1 cellular context compared by ENCODE assay signal in the genomic region with DNA sequence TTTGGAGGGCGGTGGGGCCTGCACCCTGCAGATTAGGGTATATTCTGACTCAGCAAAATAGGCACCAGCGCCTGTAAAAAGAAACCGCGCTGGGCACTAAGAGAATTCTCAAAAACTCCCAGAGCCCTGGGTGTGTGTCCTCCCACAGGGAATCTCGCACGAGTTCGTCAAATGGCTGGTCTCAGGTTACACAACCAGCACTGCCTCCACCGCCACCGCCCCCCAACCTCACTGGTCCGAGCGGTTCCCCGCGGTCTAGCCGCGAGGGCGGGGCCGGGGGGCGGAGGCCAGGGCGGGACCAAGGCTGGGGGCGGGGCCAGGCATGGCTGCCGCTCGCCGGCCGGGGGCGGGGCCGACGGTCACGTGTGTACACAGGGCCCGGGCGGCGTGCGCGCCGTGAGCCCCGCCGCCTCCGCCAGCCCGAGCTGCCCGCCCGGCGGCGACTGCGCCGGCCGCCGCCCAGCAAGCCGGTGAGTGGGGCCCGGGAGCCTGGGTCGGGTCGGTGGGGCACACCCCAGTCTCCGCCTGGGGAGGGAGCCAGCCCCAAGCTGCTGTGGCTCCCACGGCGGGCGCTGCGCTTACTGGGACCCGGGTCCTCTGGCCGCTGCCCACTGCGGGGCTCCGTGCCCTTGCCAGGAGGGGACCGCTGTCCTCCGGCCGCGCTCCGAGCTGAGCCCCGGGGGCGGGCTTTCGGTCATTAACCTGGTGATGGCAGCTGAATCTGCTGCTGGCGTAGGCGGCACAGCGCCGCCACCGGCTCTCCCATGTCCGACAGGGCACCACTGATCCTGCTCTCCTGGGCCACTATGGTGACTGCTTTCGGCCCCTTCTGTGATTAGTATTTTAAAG.
TF ChIP-seq lines count a peak whose summit lies in the region.

A gene with protein sequence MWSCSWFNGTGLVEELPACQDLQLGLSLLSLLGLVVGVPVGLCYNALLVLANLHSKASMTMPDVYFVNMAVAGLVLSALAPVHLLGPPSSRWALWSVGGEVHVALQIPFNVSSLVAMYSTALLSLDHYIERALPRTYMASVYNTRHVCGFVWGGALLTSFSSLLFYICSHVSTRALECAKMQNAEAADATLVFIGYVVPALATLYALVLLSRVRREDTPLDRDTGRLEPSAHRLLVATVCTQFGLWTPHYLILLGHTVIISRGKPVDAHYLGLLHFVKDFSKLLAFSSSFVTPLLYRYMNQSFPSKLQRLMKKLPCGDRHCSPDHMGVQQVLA (plus strand): TSS at position 358 of the 849 bp plus-strand sequence. CDS start 12,970 bp downstream, outside the sequence.

TF ChIP-seq in HepG2, 621 proteins besides CTCF, POLR2A, EP300 and RAD21 (continued from another document and continues in another):
- TF ChIP-seq, protein P1, sequence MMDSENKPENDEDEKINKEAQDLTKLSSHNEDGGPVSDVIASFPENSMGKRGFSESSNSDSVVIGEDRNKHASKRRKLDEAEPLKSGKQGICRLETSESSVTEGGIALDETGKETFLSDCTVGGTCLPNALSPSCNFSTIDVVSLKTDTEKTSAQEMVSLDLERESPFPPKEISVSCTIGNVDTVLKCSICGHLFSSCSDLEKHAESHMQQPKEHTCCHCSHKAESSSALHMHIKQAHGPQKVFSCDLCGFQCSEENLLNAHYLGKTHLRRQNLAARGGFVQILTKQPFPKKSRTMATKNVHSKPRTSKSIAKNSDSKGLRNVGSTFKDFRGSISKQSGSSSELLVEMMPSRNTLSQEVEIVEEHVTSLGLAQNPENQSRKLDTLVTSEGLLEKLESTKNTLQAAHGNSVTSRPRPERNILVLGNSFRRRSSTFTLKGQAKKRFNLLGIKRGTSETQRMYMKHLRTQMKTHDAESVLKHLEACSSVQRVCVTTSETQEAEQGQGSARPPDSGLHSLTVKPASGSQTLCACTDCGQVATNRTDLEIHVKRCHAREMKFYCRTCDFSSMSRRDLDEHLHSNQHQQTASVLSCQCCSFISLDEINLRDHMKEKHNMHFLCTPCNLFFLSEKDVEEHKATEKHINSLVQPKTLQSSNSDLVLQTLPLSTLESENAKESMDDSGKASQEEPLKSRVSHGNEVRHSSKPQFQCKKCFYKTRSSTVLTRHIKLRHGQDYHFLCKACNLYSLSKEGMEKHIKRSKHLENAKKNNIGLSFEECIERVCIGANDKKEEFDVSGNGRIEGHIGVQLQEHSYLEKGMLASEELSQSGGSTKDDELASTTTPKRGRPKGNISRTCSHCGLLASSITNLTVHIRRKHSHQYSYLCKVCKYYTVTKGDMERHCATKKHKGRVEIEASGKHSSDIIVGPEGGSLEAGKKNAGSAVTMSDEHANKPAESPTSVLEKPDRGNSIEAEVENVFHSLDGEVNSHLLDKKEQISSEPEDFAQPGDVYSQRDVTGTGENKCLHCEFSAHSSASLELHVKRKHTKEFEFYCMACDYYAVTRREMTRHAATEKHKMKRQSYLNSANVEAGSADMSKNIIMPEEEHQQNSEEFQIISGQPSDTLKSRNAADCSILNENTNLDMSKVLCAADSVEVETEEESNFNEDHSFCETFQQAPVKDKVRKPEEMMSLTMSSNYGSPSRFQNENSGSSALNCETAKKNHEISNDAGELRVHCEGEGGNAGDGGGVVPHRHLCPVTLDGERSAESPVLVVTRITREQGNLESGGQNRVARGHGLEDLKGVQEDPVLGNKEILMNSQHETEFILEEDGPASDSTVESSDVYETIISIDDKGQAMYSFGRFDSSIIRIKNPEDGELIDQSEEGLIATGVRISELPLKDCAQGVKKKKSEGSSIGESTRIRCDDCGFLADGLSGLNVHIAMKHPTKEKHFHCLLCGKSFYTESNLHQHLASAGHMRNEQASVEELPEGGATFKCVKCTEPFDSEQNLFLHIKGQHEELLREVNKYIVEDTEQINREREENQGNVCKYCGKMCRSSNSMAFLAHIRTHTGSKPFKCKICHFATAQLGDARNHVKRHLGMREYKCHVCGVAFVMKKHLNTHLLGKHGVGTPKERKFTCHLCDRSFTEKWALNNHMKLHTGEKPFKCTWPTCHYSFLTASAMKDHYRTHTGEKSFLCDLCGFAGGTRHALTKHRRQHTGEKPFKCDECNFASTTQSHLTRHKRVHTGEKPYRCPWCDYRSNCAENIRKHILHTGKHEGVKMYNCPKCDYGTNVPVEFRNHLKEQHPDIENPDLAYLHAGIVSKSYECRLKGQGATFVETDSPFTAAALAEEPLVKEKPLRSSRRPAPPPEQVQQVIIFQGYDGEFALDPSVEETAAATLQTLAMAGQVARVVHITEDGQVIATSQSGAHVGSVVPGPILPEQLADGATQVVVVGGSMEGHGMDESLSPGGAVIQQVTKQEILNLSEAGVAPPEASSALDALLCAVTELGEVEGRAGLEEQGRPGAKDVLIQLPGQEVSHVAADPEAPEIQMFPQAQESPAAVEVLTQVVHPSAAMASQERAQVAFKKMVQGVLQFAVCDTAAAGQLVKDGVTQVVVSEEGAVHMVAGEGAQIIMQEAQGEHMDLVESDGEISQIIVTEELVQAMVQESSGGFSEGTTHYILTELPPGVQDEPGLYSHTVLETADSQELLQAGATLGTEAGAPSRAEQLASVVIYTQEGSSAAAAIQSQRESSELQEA (CRISPR knock-in tag; IDR thresholded peaks at IDR 0.05; ENCODE audit: not compliant biosample characterization): no peak
- TF ChIP-seq, protein P2, sequence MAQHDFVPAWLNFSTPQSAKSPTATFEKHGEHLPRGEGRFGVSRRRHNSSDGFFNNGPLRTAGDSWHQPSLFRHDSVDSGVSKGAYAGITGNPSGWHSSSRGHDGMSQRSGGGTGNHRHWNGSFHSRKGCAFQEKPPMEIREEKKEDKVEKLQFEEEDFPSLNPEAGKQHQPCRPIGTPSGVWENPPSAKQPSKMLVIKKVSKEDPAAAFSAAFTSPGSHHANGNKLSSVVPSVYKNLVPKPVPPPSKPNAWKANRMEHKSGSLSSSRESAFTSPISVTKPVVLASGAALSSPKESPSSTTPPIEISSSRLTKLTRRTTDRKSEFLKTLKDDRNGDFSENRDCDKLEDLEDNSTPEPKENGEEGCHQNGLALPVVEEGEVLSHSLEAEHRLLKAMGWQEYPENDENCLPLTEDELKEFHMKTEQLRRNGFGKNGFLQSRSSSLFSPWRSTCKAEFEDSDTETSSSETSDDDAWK (CRISPR knock-in tag; IDR thresholded peaks at IDR 0.05): no peak
- no peak for TF ChIP-seq MTA3 (CRISPR knock-in tag; IDR thresholded peaks at IDR 0.05)
- peak; percentile 19; the same call in 1 of the 2 replicates for TF ChIP-seq FOSL2 (CRISPR knock-in tag; IDR thresholded peaks at IDR 0.05)
- TF ChIP-seq NFE2L2 (IDR thresholded peaks at IDR 0.05; ENCODE audit: low read length): peak; percentile 75
- TF ChIP-seq STAG1 (CRISPR knock-in tag; IDR thresholded peaks at IDR 0.05): peak; percentile 41
- no peak for TF ChIP-seq SMARCE1 (IDR thresholded peaks at IDR 0.05; ENCODE audit: borderline replicate concordance)
- TF ChIP-seq, protein P3, sequence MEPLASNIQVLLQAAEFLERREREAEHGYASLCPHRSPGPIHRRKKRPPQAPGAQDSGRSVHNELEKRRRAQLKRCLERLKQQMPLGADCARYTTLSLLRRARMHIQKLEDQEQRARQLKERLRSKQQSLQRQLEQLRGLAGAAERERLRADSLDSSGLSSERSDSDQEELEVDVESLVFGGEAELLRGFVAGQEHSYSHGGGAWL (CRISPR knock-in tag; IDR thresholded peaks at IDR 0.05): no peak
- no peak for TF ChIP-seq NFE2 (CRISPR knock-in tag; IDR thresholded peaks at IDR 0.05)
- TF ChIP-seq SNRNP70 (IDR thresholded peaks at IDR 0.05; ENCODE audit: low read depth, low read length): no peak
- TF ChIP-seq HNF4A (CRISPR knock-in tag; IDR thresholded peaks at IDR 0.05): no peak
- TF ChIP-seq ZNF766 (CRISPR knock-in tag; IDR thresholded peaks at IDR 0.05; ENCODE audit: borderline replicate concordance): peak; percentile 50; the same call in 1 of the 2 replicates
- TF ChIP-seq SNAI1 (CRISPR knock-in tag; IDR thresholded peaks at IDR 0.05; ENCODE audit: borderline replicate concordance): 0 out of 2 replicates have a peak, but pooled peaks have one; percentile 28
- no peak for TF ChIP-seq TCF12 (IDR thresholded peaks at IDR 0.05)
- TF ChIP-seq TCF12 (CRISPR knock-in tag; IDR thresholded peaks at IDR 0.05): no peak
- no peak for TF ChIP-seq MED1 (CRISPR knock-in tag; IDR thresholded peaks at IDR 0.05)
- TF ChIP-seq, protein P4, sequence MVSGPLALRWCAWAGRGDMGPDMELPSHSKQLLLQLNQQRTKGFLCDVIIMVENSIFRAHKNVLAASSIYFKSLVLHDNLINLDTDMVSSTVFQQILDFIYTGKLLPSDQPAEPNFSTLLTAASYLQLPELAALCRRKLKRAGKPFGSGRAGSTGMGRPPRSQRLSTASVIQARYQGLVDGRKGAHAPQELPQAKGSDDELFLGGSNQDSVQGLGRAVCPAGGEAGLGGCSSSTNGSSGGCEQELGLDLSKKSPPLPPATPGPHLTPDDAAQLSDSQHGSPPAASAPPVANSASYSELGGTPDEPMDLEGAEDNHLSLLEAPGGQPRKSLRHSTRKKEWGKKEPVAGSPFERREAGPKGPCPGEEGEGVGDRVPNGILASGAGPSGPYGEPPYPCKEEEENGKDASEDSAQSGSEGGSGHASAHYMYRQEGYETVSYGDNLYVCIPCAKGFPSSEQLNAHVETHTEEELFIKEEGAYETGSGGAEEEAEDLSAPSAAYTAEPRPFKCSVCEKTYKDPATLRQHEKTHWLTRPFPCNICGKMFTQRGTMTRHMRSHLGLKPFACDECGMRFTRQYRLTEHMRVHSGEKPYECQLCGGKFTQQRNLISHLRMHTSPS (CRISPR knock-in tag; IDR thresholded peaks at IDR 0.05; ENCODE audit: low read depth): no peak
- TF ChIP-seq, protein P5, sequence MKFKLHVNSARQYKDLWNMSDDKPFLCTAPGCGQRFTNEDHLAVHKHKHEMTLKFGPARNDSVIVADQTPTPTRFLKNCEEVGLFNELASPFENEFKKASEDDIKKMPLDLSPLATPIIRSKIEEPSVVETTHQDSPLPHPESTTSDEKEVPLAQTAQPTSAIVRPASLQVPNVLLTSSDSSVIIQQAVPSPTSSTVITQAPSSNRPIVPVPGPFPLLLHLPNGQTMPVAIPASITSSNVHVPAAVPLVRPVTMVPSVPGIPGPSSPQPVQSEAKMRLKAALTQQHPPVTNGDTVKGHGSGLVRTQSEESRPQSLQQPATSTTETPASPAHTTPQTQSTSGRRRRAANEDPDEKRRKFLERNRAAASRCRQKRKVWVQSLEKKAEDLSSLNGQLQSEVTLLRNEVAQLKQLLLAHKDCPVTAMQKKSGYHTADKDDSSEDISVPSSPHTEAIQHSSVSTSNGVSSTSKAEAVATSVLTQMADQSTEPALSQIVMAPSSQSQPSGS (CRISPR knock-in tag; IDR thresholded peaks at IDR 0.05): no peak
- TF ChIP-seq SAP130 (CRISPR knock-in tag; IDR thresholded peaks at IDR 0.05; ENCODE audit: low read depth): peak; percentile 64
- TF ChIP-seq MEF2D (CRISPR knock-in tag; IDR thresholded peaks at IDR 0.05): no peak
- TF ChIP-seq DMAP1 (CRISPR knock-in tag; IDR thresholded peaks at IDR 0.05): peak; percentile 11; the same call in 1 of the 2 replicates
- peak; percentile 74; the same call in 1 of the 2 replicates for TF ChIP-seq CEBPG (CRISPR knock-in tag; IDR thresholded peaks at IDR 0.05)
- no peak for TF ChIP-seq KAT7 (CRISPR knock-in tag; IDR thresholded peaks at IDR 0.05; ENCODE audit: borderline replicate concordance)
- peak; percentile 67 for TF ChIP-seq ZFX (CRISPR knock-in tag; IDR thresholded peaks at IDR 0.05; ENCODE audit: low read depth)
- TF ChIP-seq, protein P6, sequence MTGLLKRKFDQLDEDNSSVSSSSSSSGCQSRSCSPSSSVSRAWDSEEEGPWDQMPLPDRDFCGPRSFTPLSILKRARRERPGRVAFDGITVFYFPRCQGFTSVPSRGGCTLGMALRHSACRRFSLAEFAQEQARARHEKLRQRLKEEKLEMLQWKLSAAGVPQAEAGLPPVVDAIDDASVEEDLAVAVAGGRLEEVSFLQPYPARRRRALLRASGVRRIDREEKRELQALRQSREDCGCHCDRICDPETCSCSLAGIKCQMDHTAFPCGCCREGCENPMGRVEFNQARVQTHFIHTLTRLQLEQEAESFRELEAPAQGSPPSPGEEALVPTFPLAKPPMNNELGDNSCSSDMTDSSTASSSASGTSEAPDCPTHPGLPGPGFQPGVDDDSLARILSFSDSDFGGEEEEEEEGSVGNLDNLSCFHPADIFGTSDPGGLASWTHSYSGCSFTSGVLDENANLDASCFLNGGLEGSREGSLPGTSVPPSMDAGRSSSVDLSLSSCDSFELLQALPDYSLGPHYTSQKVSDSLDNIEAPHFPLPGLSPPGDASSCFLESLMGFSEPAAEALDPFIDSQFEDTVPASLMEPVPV (CRISPR knock-in tag; IDR thresholded peaks at IDR 0.05): no peak
- TF ChIP-seq, protein P7, sequence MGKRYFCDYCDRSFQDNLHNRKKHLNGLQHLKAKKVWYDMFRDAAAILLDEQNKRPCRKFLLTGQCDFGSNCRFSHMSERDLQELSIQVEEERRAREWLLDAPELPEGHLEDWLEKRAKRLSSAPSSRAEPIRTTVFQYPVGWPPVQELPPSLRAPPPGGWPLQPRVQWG (CRISPR knock-in tag; IDR thresholded peaks at IDR 0.05; ENCODE audit: borderline replicate concordance, low read depth): no peak
- no peak for TF ChIP-seq NFRKB (IDR thresholded peaks at IDR 0.05)
- no peak for TF ChIP-seq FOSL1 (CRISPR knock-in tag; IDR thresholded peaks at IDR 0.05; ENCODE audit: borderline replicate concordance)
- 0 out of 2 replicates have a peak, but pooled peaks have one; percentile 59 for TF ChIP-seq ZBTB3 (CRISPR knock-in tag; IDR thresholded peaks at IDR 0.05; ENCODE audit: borderline replicate concordance, low read depth)
- TF ChIP-seq FOXK2 (IDR thresholded peaks at IDR 0.05): no peak
- TF ChIP-seq, protein P8, sequence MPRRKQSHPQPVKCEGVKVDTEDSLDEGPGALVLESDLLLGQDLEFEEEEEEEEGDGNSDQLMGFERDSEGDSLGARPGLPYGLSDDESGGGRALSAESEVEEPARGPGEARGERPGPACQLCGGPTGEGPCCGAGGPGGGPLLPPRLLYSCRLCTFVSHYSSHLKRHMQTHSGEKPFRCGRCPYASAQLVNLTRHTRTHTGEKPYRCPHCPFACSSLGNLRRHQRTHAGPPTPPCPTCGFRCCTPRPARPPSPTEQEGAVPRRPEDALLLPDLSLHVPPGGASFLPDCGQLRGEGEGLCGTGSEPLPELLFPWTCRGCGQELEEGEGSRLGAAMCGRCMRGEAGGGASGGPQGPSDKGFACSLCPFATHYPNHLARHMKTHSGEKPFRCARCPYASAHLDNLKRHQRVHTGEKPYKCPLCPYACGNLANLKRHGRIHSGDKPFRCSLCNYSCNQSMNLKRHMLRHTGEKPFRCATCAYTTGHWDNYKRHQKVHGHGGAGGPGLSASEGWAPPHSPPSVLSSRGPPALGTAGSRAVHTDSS (CRISPR knock-in tag; conservative IDR thresholded peaks at IDR 0.05): no peak
- TF ChIP-seq ZKSCAN5 (CRISPR knock-in tag; IDR thresholded peaks at IDR 0.05): no peak
- no peak; the same call in 1 of the 2 replicates for TF ChIP-seq ZNF772 (CRISPR knock-in tag; IDR thresholded peaks at IDR 0.05)
- TF ChIP-seq ZNF12 (CRISPR knock-in tag; IDR thresholded peaks at IDR 0.05): no peak
- no peak for TF ChIP-seq ZNF747 (CRISPR knock-in tag; IDR thresholded peaks at IDR 0.05; ENCODE audit: borderline replicate concordance)
- TF ChIP-seq, protein P9, sequence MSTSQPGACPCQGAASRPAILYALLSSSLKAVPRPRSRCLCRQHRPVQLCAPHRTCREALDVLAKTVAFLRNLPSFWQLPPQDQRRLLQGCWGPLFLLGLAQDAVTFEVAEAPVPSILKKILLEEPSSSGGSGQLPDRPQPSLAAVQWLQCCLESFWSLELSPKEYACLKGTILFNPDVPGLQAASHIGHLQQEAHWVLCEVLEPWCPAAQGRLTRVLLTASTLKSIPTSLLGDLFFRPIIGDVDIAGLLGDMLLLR (CRISPR knock-in tag; IDR thresholded peaks at IDR 0.05): no peak
- no peak for TF ChIP-seq ZNF263 (CRISPR knock-in tag; IDR thresholded peaks at IDR 0.05)
- no peak for TF ChIP-seq ISL2 (CRISPR knock-in tag; IDR thresholded peaks at IDR 0.05)
